In genomic region chr3:100492810-100493140, GRCh38 we compare ENCODE assay signal across 8 cellular contexts. TPM values are rescaled to one million over a fixed set of nuclear protein-coding genes. Genes with fewer than 3 reads are reported as not detected.
DNase-seq lines count a peak whose midpoint lies in the region; ATAC-seq and TF ChIP-seq lines count a peak whose summit lies in the region.

No MANE protein-coding gene starts in this region.

- intact Hi-C loops in Caco-2 (cut with micrococcal nuclease; ENCODE audit: unreplicated experiment) (loop anchor here (1.0 kb wide), 2 partner anchors 91 to 98 kb away; partner anchors contain the start of genes LNP1 and TOMM70), PC-9 (cut with micrococcal nuclease; ENCODE audit: unreplicated experiment) (loop anchor here (1.0 to 10.0 kb wide), 3 partner anchors 44 to 1192 kb away; partner anchors contain the start of gene RPL24)

- peaks cover 22% of the 10 kb centered on the region for H3F3A ChIP-seq in PC-9 (ENCODE audit: insufficient read depth, low read depth)

- H4K20me1 ChIP-seq in PC-9 (ENCODE audit: insufficient read depth): no peaks in the 10 kb centered on the region
- no peaks in the 10 kb centered on the region for H4K20me1 ChIP-seq in osteoblast (ENCODE audit: insufficient read depth, low read length)

- no peaks in the 10 kb centered on the region for H3K79me2 ChIP-seq in PC-9 (ENCODE audit: low read depth)
- H3K79me2 ChIP-seq in osteoblast (ENCODE audit: insufficient read depth, low read length): peaks cover 4% of the 10 kb centered on the region

- peak; percentile 23 for TF ChIP-seq POLR2A in erythroblast (IDR thresholded peaks at IDR 0.05; ENCODE audit: low read length)

- H3K4me3 Mint-ChIP-seq in Caco-2 (ENCODE audit: unreplicated experiment): peak overlapping the region; percentile 73

- H3K9me3 Mint-ChIP-seq in Caco-2 (ENCODE audit: unreplicated experiment): no peaks in the 10 kb centered on the region

- H3K27ac ChIP-seq in PC-9 (0 out of 2 replicates have a peak overlapping the region, but pooled peaks have one; percentile 7), osteoblast (ENCODE audit: low read depth, low read length) (peak overlapping the region; percentile 95)

- no peaks in the 10 kb centered on the region for H3K9me3 ChIP-seq in Caco-2
- no peaks in the 10 kb centered on the region; the same call in 1 of the 2 replicates for H3K9me3 ChIP-seq in PC-9 (ENCODE audit: insufficient read depth, low read depth)
- H3K9me3 ChIP-seq in osteoblast (ENCODE audit: low read depth, low read length): no peaks in the 10 kb centered on the region

- ATAC-seq in GM18870 (IDR thresholded peaks at IDR 0.05; ENCODE audit: unreplicated experiment): no peak
- ATAC-seq in HG03439 (IDR thresholded peaks at IDR 0.05; ENCODE audit: unreplicated experiment): no peak

- H3K27me3 Mint-ChIP-seq in Caco-2 (ENCODE audit: insufficient read depth, unreplicated experiment): no peaks in the 10 kb centered on the region

- H3K4me1 ChIP-seq in Caco-2 (peaks cover 4% of the 10 kb centered on the region), PC-9 (replicated peaks; ENCODE audit: insufficient read depth) (peaks cover 33% of the 10 kb centered on the region), osteoblast (ENCODE audit: insufficient read depth, low read length) (peaks cover 24% of the 10 kb centered on the region)

- no peaks in the 10 kb centered on the region for H3K27me3 ChIP-seq in Caco-2 (replicated peaks; ENCODE audit: control insufficient read depth, insufficient read depth, low read length)
- no peaks in the 10 kb centered on the region for H3K27me3 ChIP-seq in PC-9 (ENCODE audit: insufficient read depth, low read depth)
- no peaks in the 10 kb centered on the region for H3K27me3 ChIP-seq in osteoblast (ENCODE audit: insufficient read depth, low read length)

- POLR2A ChIA-PET in Caco-2 (lab: Charles Lee) (interaction anchor here (0.6 to 0.9 kb wide), 3 partner anchors 91 to 250 kb away, joined by 3 to 6 read pairs (median 4); no protein-coding TSS in a partner anchor), PC-9 (lab: Charles Lee; ENCODE audit: unreplicated experiment) (interaction anchor here (0.5 to 0.7 kb wide), 15 partner anchors 27 to 1230 kb away, joined by 3 to 14 read pairs (median 4); partner anchors contain the start of genes LNP1, TOMM70 and TRMT10C)

- H3K4me2 ChIP-seq in PC-9 (peak overlapping the region; percentile 99), osteoblast (ENCODE audit: insufficient read depth, low read length) (peak overlapping the region; percentile 92)

- peak overlapping the region; percentile 99 for H2AFZ ChIP-seq in PC-9
- peak overlapping the region; percentile 91 for H2AFZ ChIP-seq in osteoblast (ENCODE audit: low read length)

- BruUV-seq in Caco-2 (replicated peaks; lab: Mats Ljungman, UMichigan) (TSS peak; percentile 82), PC-9 (replicated peaks; lab: Mats Ljungman, UMichigan) (TSS peak; percentile 72)

- H3K4me3 ChIP-seq in Caco-2 (ENCODE audit: low read depth, low read length) (peak overlapping the region; percentile 62), PC-9 (peak overlapping the region; percentile 79), osteoblast (ENCODE audit: insufficient read depth, low read length) (peak overlapping the region; percentile 80)

- H3K4me1 Mint-ChIP-seq in Caco-2 (ENCODE audit: low read depth, unreplicated experiment): peaks cover 19% of the 10 kb centered on the region

- TF ChIP-seq CTCF in Caco-2 (IDR thresholded peaks at IDR 0.05; ENCODE audit: insufficient read depth in 1 of 2, low read depth in 1 of 2, low read length in 1 of 2, severe bottlenecking in 1 of 2, unreplicated experiment in 1 of 2): no peak
- no peak for TF ChIP-seq CTCF in PC-9 (conservative IDR thresholded peaks at IDR 0.05)
- no peak for TF ChIP-seq CTCF in osteoblast (IDR thresholded peaks at IDR 0.05; ENCODE audit: extremely low read depth, low read depth, low read length)

- peak overlapping the region; percentile 22 for H3K27ac Mint-ChIP-seq in Caco-2 (ENCODE audit: unreplicated experiment)

- H3K36me3 ChIP-seq in Caco-2 (ENCODE audit: control insufficient read depth, insufficient read depth, low read length) (no peaks in the 10 kb centered on the region), PC-9 (ENCODE audit: low read depth) (no peaks in the 10 kb centered on the region), osteoblast (ENCODE audit: insufficient read depth, low read length) (no peaks in the 10 kb centered on the region)

- no peak for DNase-seq in Caco-2
- no peak for DNase-seq in PC-9
- no peak for DNase-seq in erythroblast (lab: John Stamatoyannopoulos, UW)
- DNase-seq in osteoblast (ENCODE audit: insufficient read length, low spot score, missing footprints): no peak
- DNase-seq in NCI-H1694 treated with DMSO at 0.1 percent for 48 hours (lab: John Stamatoyannopoulos, UW): no peak
- DNase-seq in stimulated activated CD4-positive, alpha-beta T cell treated with anti-CD3 and anti-CD28 coated beads, Interleukin-15, amount 100 ng/mL, for 24 hours: no peak

- no peaks in the 10 kb centered on the region for H3K36me3 Mint-ChIP-seq in Caco-2 (ENCODE audit: insufficient read depth, unreplicated experiment)

- no peaks in the 10 kb centered on the region for H3K9me2 ChIP-seq in PC-9 (ENCODE audit: insufficient read depth)

- CTCF ChIA-PET in Caco-2 (lab: Charles Lee) (interaction anchor here (0.6 to 1.4 kb wide), 5 partner anchors 30 to 591 kb away, joined by 3 to 7 read pairs (median 4); no protein-coding TSS in a partner anchor), PC-9 (lab: Charles Lee) (interaction anchor here (0.6 to 0.9 kb wide), 6 partner anchors 8 to 1080 kb away, joined by 3 to 12 read pairs (median 9); no protein-coding TSS in a partner anchor)

RNA-seq across cellular contexts. Expression of gene TMEM45A, which starts 0.4 kb away (rescaled TPM):
- total RNA-seq in Caco-2 (2022) (4.3 and 5.6 TPM in 2 replicates), PC-9 (2021) (21.6 and 31.1 TPM in 2 replicates), osteoblast (35.5 and 41.0 TPM in 2 replicates)
